In genomic region chr1:181344091-181344490, GRCh38 we compare ENCODE assay signal across 26 cellular contexts.
"Had no signal": no experiment of that assay in that cellular context is flagged by ENCODE, and none has a peak within 500 bp of the region (broad histone marks: within the 10 kb centered on the region; RNA-seq: fewer than 3 reads in every experiment).

No MANE protein-coding gene starts in this region.

- H3K9me3 Mint-ChIP-seq: activated naive CD4-positive, alpha-beta T cell treated with anti-CD3 and anti-CD28 coated beads, Interleukin-2, amount 10 ng/mL, durations not matched to agents 7 days and 5 days; memory B cell; neural progenitor cell; stimulated activated naive B cell treated with anti-CD40 and anti-IgM and Interleukin-4, amounts not matched to agents 10 μg/mL and 1 μg/mL and 100 μg/mL, for 72 hours; T-cell; T-helper 2 cell treated with Interferon-gamma antibody and Interleukin-4, amounts not matched to agents 5 μg/mL and 100 μg/mL, for 36 hours had no signal

- ATAC-seq: gastroesophageal sphincter; naive thymus-derived CD4-positive, alpha-beta T cell; stimulated activated naive B cell treated with anti-CD40 and anti-IgM and Interleukin-4, amounts not matched to agents 10 μg/mL and 1 μg/mL and 100 μg/mL, for 72 hours; upper lobe of right lung had no signal

- H3K36me3 Mint-ChIP-seq: activated naive CD4-positive, alpha-beta T cell treated with anti-CD3 and anti-CD28 coated beads, Interleukin-2, amount 10 ng/mL, durations not matched to agents 7 days and 5 days; activated naive CD8-positive, alpha-beta T cell treated with anti-CD3 and anti-CD28 coated beads, Interleukin-2, amount 10 ng/mL, durations not matched to agents 7 days and 5 days; brain; memory B cell; naive thymus-derived CD4-positive, alpha-beta T cell; neural progenitor cell; stimulated activated naive B cell treated with anti-CD40 and anti-IgM and Interleukin-4, amounts not matched to agents 10 μg/mL and 1 μg/mL and 100 μg/mL, for 72 hours; T-cell had no signal

- H3K27ac Mint-ChIP-seq: activated B cell treated with CpG ODN at 0.5 μM for 24 hours; activated naive CD4-positive, alpha-beta T cell treated with anti-CD3 and anti-CD28 coated beads, Interleukin-2, amount 10 ng/mL, durations not matched to agents 7 days and 5 days; activated naive CD8-positive, alpha-beta T cell treated with anti-CD3 and anti-CD28 coated beads, Interleukin-2, amount 10 ng/mL, durations not matched to agents 7 days and 5 days; memory B cell; neural progenitor cell; stimulated activated naive B cell treated with anti-CD40 and anti-IgM and Interleukin-4, amounts not matched to agents 10 μg/mL and 1 μg/mL and 100 μg/mL, for 72 hours; T-cell; T-helper 2 cell treated with Interferon-gamma antibody and Interleukin-4, amounts not matched to agents 5 μg/mL and 100 μg/mL, for 36 hours had no signal

- H3K4me1 Mint-ChIP-seq: activated B cell treated with CpG ODN at 0.5 μM for 24 hours; memory B cell; neural progenitor cell; stimulated activated naive B cell treated with anti-CD40 and anti-IgM and Interleukin-4, amounts not matched to agents 10 μg/mL and 1 μg/mL and 100 μg/mL, for 72 hours had no signal

- H3K27me3 Mint-ChIP-seq: activated naive CD8-positive, alpha-beta T cell treated with anti-CD3 and anti-CD28 coated beads, Interleukin-2, amount 10 ng/mL, durations not matched to agents 7 days and 5 days; T-cell had no signal

- H3K4me1 ChIP-seq: ascending aorta, gastroesophageal sphincter, parathyroid adenoma, right atrium auricular region, tibial artery, upper lobe of right lung had no signal

- H3K4me3 ChIP-seq: ascending aorta, gastroesophageal sphincter, hepatocyte, neural progenitor cell, right atrium auricular region, smooth muscle cell, suprapubic skin, tibial artery, upper lobe of right lung had no signal

- H3K4me3 Mint-ChIP-seq: activated B cell treated with CpG ODN at 0.5 μM for 24 hours; activated naive CD4-positive, alpha-beta T cell treated with anti-CD3 and anti-CD28 coated beads, Interleukin-2, amount 10 ng/mL, durations not matched to agents 7 days and 5 days; activated naive CD8-positive, alpha-beta T cell treated with anti-CD3 and anti-CD28 coated beads, Interleukin-2, amount 10 ng/mL, durations not matched to agents 7 days and 5 days; brain; memory B cell; neural progenitor cell; stimulated activated naive B cell treated with anti-CD40 and anti-IgM and Interleukin-4, amounts not matched to agents 10 μg/mL and 1 μg/mL and 100 μg/mL, for 72 hours; T-helper 2 cell treated with Interferon-gamma antibody and Interleukin-4, amounts not matched to agents 5 μg/mL and 100 μg/mL, for 36 hours had no signal

- H3K9me3 ChIP-seq: ascending aorta, gastroesophageal sphincter, right atrium auricular region, suprapubic skin, tibial artery, upper lobe of right lung had no signal

- H3K27me3 ChIP-seq: ascending aorta, neural progenitor cell, right atrium auricular region, tibial artery had no signal

- H3K27ac ChIP-seq: ascending aorta, gastroesophageal sphincter, hepatocyte, neural progenitor cell, parathyroid adenoma, right atrium auricular region, suprapubic skin, tibial artery, upper lobe of right lung had no signal

- H3K4me2 ChIP-seq: hepatocyte, neural progenitor cell, smooth muscle cell had no signal

- DNase-seq: activated B cell treated with CpG ODN at 0.5 μM for 24 hours; activated CD4-positive, alpha-beta T cell treated with anti-CD3 and anti-CD28 coated beads, Interleukin-2, amount 50 U/mL, for 4 hours; activated gamma-delta T cell; activated naive CD4-positive, alpha-beta T cell treated with anti-CD3 and anti-CD28 coated beads, Interleukin-2, amount 10 ng/mL, durations not matched to agents 7 days and 5 days; activated naive CD8-positive, alpha-beta T cell treated with anti-CD3 and anti-CD28 coated beads, Interleukin-2, amount 10 ng/mL, durations not matched to agents 7 days and 5 days; activated T-cell treated with anti-CD3 and anti-CD28 coated beads, Interleukin-2, amount 50 U/mL, for 1 hour; caudate nucleus; midbrain; occipital lobe; stimulated activated CD4-positive, alpha-beta T cell treated with anti-CD3 and anti-CD28 coated beads, Interleukin-2, amount 100 ng/mL, for 24 hours; stimulated activated naive B cell treated with anti-CD40 and anti-IgM and Interleukin-4, amounts not matched to agents 10 μg/mL and 1 μg/mL and 100 μg/mL, for 72 hours; T-cell; upper lobe of right lung had no signal

- H3K36me3 ChIP-seq: ascending aorta, gastroesophageal sphincter, neural progenitor cell, right atrium auricular region, suprapubic skin, tibial artery, upper lobe of right lung had no signal

- H3K9ac ChIP-seq: neural progenitor cell, parathyroid adenoma had no signal
